ENCODE assay signal across 7 cellular contexts in the genomic region with DNA sequence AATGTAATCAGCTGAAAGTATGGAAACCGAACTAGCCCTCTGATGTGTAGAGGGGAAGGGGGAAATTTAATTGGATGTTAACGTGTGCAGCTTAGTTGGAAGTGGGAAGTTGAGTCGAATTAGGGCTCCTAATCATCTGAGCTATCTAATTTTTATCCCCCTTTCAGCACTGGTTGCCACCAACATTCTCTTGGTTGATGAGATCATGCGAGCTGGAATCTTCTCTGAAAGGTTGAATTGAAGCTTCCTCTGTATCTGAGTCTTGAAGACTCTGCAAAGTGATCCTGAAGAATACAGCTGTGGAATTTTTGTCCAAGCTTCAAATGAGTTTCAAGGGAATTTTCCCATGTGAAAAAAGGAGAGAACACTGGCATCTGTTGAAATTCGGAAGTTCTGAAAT.
A peak's percentile ranks its signal among the peaks of the same experiment; 100 is the strongest.
DNase-seq lines count a peak whose midpoint lies in the region; ATAC-seq, FAIRE-seq and TF ChIP-seq lines count a peak whose summit lies in the region.
"Not testable (repeated sequence)": the region's sequence is repeated elsewhere in the genome, so short reads cannot be mapped to it uniquely, and the experiment has no call there.

No MANE protein-coding gene starts in this region.

- H3K4me2 ChIP-seq in endothelial cell of umbilical vein (ENCODE audit: insufficient read depth, low read length) = not testable (repeated sequence)

- H3K27ac ChIP-seq in CD4-positive, alpha-beta memory T cell (ENCODE audit: low read depth, low read length) = not testable (repeated sequence)
- peak overlapping the region; percentile 48 for H3K27ac ChIP-seq in endothelial cell of umbilical vein (ENCODE audit: insufficient read depth, low read depth, low read length)

- not testable (repeated sequence) for H3K4me1 ChIP-seq in CD4-positive, alpha-beta memory T cell (ENCODE audit: insufficient read depth, low read length); endothelial cell of umbilical vein (ENCODE audit: control insufficient read depth, extremely low read depth, insufficient read depth, low read length)

- H3K9me3 ChIP-seq in CD4-positive, alpha-beta memory T cell (ENCODE audit: control insufficient read depth in 1 of 2, low read length in 2 of 2); endothelial cell of umbilical vein (replicated peaks; ENCODE audit: control insufficient read depth, insufficient read depth, low read length): not testable (repeated sequence)

- ATAC-seq in SK-N-SH treated with all-trans-retinoic acid at 6 μM for 48 hours = peak; percentile 21; the same call in 2 of the 3 replicates
- not testable (repeated sequence) for ATAC-seq in natural killer cell

- CTCF ChIA-PET in CD4-positive, alpha-beta memory T cell (lab: Charles Lee; ENCODE audit: partially characterized antibody); endothelial cell of umbilical vein (lab: Charles Lee): not testable (repeated sequence)

- POLR2A ChIA-PET in CD4-positive, alpha-beta memory T cell (lab: Charles Lee; ENCODE audit: partially characterized antibody); endothelial cell of umbilical vein (lab: Charles Lee): not testable (repeated sequence)

- not testable (repeated sequence) for H3K4me3 Mint-ChIP-seq in CD4-positive, alpha-beta memory T cell; activated T-cell treated with anti-CD3 and anti-CD28 coated beads, Interleukin-2, amount 50 U/mL, for 24 hours; natural killer cell
- H3K4me3 Mint-ChIP-seq in HFFc6 = peak overlapping the region; percentile 51; the same call in 1 of the 2 replicates

- intact Hi-C loops in CD4-positive, alpha-beta memory T cell (cut with micrococcal nuclease); endothelial cell of umbilical vein (cut with micrococcal nuclease); natural killer cell (cut with micrococcal nuclease): not testable (repeated sequence)

- FAIRE-seq in endothelial cell of umbilical vein (lab: Jason Lieb, UNC) = not testable (repeated sequence)

- not testable (repeated sequence) for H3K27me3 ChIP-seq in CD4-positive, alpha-beta memory T cell (ENCODE audit: insufficient read depth, low read length); endothelial cell of umbilical vein (ENCODE audit: control insufficient read depth in 2 of 2, insufficient read depth in 2 of 2, low read length in 2 of 2)

- H2AFZ ChIP-seq in endothelial cell of umbilical vein (ENCODE audit: low read depth, low read length) = not testable (repeated sequence)

- not testable (repeated sequence) for TF ChIP-seq POLR2A in endothelial cell of umbilical vein (IDR thresholded peaks at IDR 0.05; ENCODE audit: low read depth, low read length)

- H3K27me3 Mint-ChIP-seq in CD4-positive, alpha-beta memory T cell; HFFc6 (ENCODE audit: insufficient read depth); activated T-cell treated with anti-CD3 and anti-CD28 coated beads, Interleukin-2, amount 50 U/mL, for 24 hours; natural killer cell (ENCODE audit: low read depth in 2 of 2): not testable (repeated sequence)

- not testable (repeated sequence) for H3K79me2 ChIP-seq in endothelial cell of umbilical vein (ENCODE audit: control insufficient read depth, insufficient read depth, low read length)

- H3K36me3 Mint-ChIP-seq in CD4-positive, alpha-beta memory T cell = peaks cover 15 to 29% of the 10 kb centered on the region in 2 donors
- H3K36me3 Mint-ChIP-seq in HFFc6 (ENCODE audit: low read depth); natural killer cell: not testable (repeated sequence)
- peaks cover 49% of the 10 kb centered on the region for H3K36me3 Mint-ChIP-seq in activated T-cell treated with anti-CD3 and anti-CD28 coated beads, Interleukin-2, amount 50 U/mL, for 24 hours (ENCODE audit: low read depth)

- not testable (repeated sequence) for H3K9ac ChIP-seq in endothelial cell of umbilical vein (replicated peaks; ENCODE audit: extremely low read depth, insufficient read depth, low read length)

- H3K4me1 Mint-ChIP-seq in CD4-positive, alpha-beta memory T cell = peaks cover 3 to 21% (median 9%) of the 10 kb centered on the region in 4 donors
- H3K4me1 Mint-ChIP-seq in HFFc6 (ENCODE audit: low read depth); natural killer cell: not testable (repeated sequence)
- H3K4me1 Mint-ChIP-seq in activated T-cell treated with anti-CD3 and anti-CD28 coated beads, Interleukin-2, amount 50 U/mL, for 24 hours (ENCODE audit: low read depth) = peaks cover 24% of the 10 kb centered on the region

- peak overlapping the region in 5 of 7 donors; percentile 5 to 68 (median 31) for H3K27ac Mint-ChIP-seq in CD4-positive, alpha-beta memory T cell
- H3K27ac Mint-ChIP-seq in HFFc6 (peak overlapping the region; percentile 85), natural killer cell (peak overlapping the region; percentile 47 to 62)
- H3K27ac Mint-ChIP-seq in activated T-cell treated with anti-CD3 and anti-CD28 coated beads, Interleukin-2, amount 50 U/mL, for 24 hours = peak overlapping the region; percentile 71

- H3K9me3 Mint-ChIP-seq in CD4-positive, alpha-beta memory T cell; HFFc6; activated T-cell treated with anti-CD3 and anti-CD28 coated beads, Interleukin-2, amount 50 U/mL, for 24 hours; natural killer cell: not testable (repeated sequence)

- not testable (repeated sequence) for H3K36me3 ChIP-seq in CD4-positive, alpha-beta memory T cell (ENCODE audit: insufficient read depth, low read length); endothelial cell of umbilical vein (ENCODE audit: control insufficient read depth in 2 of 2, extremely low read depth in 1 of 2, insufficient read depth in 2 of 2, low read length in 2 of 2)

- dilution Hi-C loops in endothelial cell of umbilical vein (cut with MboI; ENCODE audit: extremely low pct_ligation_motif_present, low sequenced_read_pairs) = not testable (repeated sequence)

- TF ChIP-seq CTCF in HFFc6 (IDR thresholded peaks at IDR 0.05); endothelial cell of umbilical vein (IDR thresholded peaks at IDR 0.05; ENCODE audit: extremely low read depth in 1 of 2, insufficient read depth in 1 of 2, low read depth in 1 of 2, low read length in 2 of 2); natural killer cell (IDR thresholded peaks at IDR 0.05): not testable (repeated sequence)

- H3K4me3 ChIP-seq in CD4-positive, alpha-beta memory T cell (ENCODE audit: low read length in 2 of 2); endothelial cell of umbilical vein (replicated peaks in 1 of 3; ENCODE audit: insufficient read depth in 1 of 3, low read depth in 1 of 3, low read length in 3 of 3): not testable (repeated sequence)

- H3K9me1 ChIP-seq in endothelial cell of umbilical vein (replicated peaks; ENCODE audit: control insufficient read depth, extremely low read depth, insufficient read depth, low read length) = not testable (repeated sequence)

- not testable (repeated sequence) for H4K20me1 ChIP-seq in endothelial cell of umbilical vein (replicated peaks; ENCODE audit: control insufficient read depth, extremely low read depth, insufficient read depth, low read length)

- not testable (repeated sequence) for DNase-seq in CD4-positive, alpha-beta memory T cell; HFFc6; activated T-cell treated with anti-CD3 and anti-CD28 coated beads, Interleukin-2, amount 50 U/mL, for 24 hours; natural killer cell
- peak; percentile 49 for DNase-seq in amniotic epithelial cell (ENCODE audit: low read depth)
- DNase-seq in endothelial cell of umbilical vein (ENCODE audit: low read depth, low spot score) = peak; percentile 41

- BruUV-seq in endothelial cell of umbilical vein (replicated peaks; lab: Mats Ljungman, UMichigan) = not testable (repeated sequence)

Comparison
In these comparisons a context has a peak if more than half of its experiments do, and no peak if none do; other contexts are left out.
1. H3K27ac Mint-ChIP-seq: peak in every context shown above with its lines; median percentile 85 in HFFc6; 71 in activated T-cell treated with anti-CD3 and anti-CD28 coated beads, Interleukin-2, amount 50 U/mL, for 24 hours; 54 in natural killer cell; 31 in CD4-positive, alpha-beta memory T cell.